In the genomic region with DNA sequence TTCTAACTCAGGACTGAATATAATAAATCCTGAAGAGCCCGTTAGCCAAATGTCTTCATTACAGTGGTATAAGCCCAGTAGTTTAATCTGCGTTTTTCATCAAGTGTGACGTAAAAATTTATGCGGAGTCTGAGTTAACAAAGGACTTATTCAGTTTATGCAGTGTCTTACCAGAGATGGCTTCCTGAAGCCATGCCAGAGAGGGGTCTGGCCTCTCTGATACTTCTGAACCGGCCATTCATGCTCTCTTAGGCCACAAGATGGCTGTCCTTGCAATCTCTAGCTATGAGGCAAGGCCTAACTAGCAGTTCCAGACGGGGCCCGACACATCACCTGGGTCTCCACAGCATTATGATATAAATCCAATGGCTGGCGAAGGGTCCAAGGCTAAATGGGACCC, we compare ENCODE assay signal across 20 cellular contexts.
DNase-seq lines count a peak whose midpoint lies in the region; ATAC-seq, FAIRE-seq and TF ChIP-seq lines count a peak whose summit lies in the region.
"Had no signal": no experiment of that assay in that cellular context is flagged by ENCODE, and none has a peak within 500 bp of the region (broad histone marks: within the 10 kb centered on the region; RNA-seq: fewer than 3 reads in every experiment).

No MANE protein-coding gene starts in this region.

- H3K4me2 ChIP-seq in A549 (no peak overlapping the region), HCT116 (ENCODE audit: low read length) (no peak overlapping the region), HepG2 (ENCODE audit: low read depth, low read length) (no peak overlapping the region)
- H3K4me2 ChIP-seq: SK-N-SH had no signal

- POLR2A ChIA-PET in A549 (lab: Yijun Ruan, JAX), result no interaction called here
- POLR2A ChIA-PET in HCT116 (lab: Charles Lee), result no interaction called here
- POLR2A ChIA-PET in HepG2 (lab: Yijun Ruan, JAX), result no interaction called here

- TF ChIP-seq CTCF in A549 (IDR thresholded peaks at IDR 0.05), result no peak
- no peak for TF ChIP-seq CTCF in HCT116 (IDR thresholded peaks at IDR 0.05 in 2 of 3, conservative IDR thresholded peaks at IDR 0.05 in 1 of 3; ENCODE audit: borderline replicate concordance in 1 of 3, insufficient read depth in 1 of 3, low read depth in 2 of 3, low read length in 2 of 3)
- TF ChIP-seq CTCF in HepG2 (CRISPR knock-in tag; IDR thresholded peaks at IDR 0.05), result peak; percentile 58

- H3K4me1 ChIP-seq in A549 (peaks cover 6% of the 10 kb centered on the region; the same call in 2 of the 3 replicates), HCT116 (ENCODE audit: control insufficient read depth in 1 of 2, insufficient read depth in 2 of 2, low read length in 2 of 2) (peaks cover 0 to 28% of the 10 kb centered on the region in 2 experiments; a peak in 2 of 4 replicates), SJSA1 (replicated peaks) (peaks cover 55% of the 10 kb centered on the region), HepG2 (ENCODE audit: insufficient read depth, low read length) (no peaks in the 10 kb centered on the region; the same call in 1 of the 2 replicates)

- no peaks in the 10 kb centered on the region for H3K9me2 ChIP-seq in HCT116 (ENCODE audit: insufficient read depth)
- H3K9me2 ChIP-seq: SK-N-SH had no signal

- TF ChIP-seq RAD21 in A549 (conservative IDR thresholded peaks at IDR 0.05 in 1 of 2, IDR thresholded peaks at IDR 0.05 in 1 of 2) (no peak), HCT116 (IDR thresholded peaks at IDR 0.05; ENCODE audit: low read depth) (peak; percentile 18; the same call in 1 of the 2 replicates), HepG2 (CRISPR knock-in tag; IDR thresholded peaks at IDR 0.05) (no peak)

- H4K20me1 ChIP-seq in HCT116 (ENCODE audit: insufficient read depth), result no peaks in the 10 kb centered on the region
- H4K20me1 ChIP-seq in HepG2 (ENCODE audit: insufficient read depth, low read length), result no peaks in the 10 kb centered on the region

- BruUV-seq in HCT116 (replicated peaks; lab: Mats Ljungman, UMichigan), result no TSS peak
- no TSS peak for BruUV-seq in HepG2 (replicated peaks; lab: Mats Ljungman, UMichigan)

- peak in 1 of 2 experiments; percentile 12 for DNase-seq in A549 (ENCODE audit: low read depth in 1 of 2, low spot score in 1 of 2)
- no peak for DNase-seq in HCT116 (ENCODE audit: low read depth, low spot score)
- DNase-seq in SJSA1 (ENCODE audit: low read depth in 1 of 2, low spot score in 2 of 2), result no peak
- DNase-seq in HepG2 (ENCODE audit: low spot score), result peak; percentile 23
- DNase-seq in SHP77 treated with DMSO at 0.1 percent for 48 hours (lab: John Stamatoyannopoulos, UW), result no peak
- DNase-seq in Right ventricle myocardium superior, result no peak
- no peak for DNase-seq in activated T-cell treated with anti-CD3 and anti-CD28 coated beads, Interleukin-2, amount 50 U/mL, for 1 hour
- DNase-seq: ACHN; activated CD4-positive, CD25-positive, alpha-beta regulatory T cell treated with anti-CD3 and anti-CD28 coated beads, Interleukin-2, amount 50 U/mL, for 72 hours; activated naive CD8-positive, alpha-beta T cell treated with anti-CD3 and anti-CD28 coated beads, Interleukin-2, amount 50 U/mL, for 24 hours; DMS79 treated with DMSO at 0.1 percent for 48 hours; NCI-H2107; NCI-H510A treated with DMSO at 0.1 percent for 48 hours; nephron progenitor cell; SK-N-SH; stimulated activated CD4-positive, alpha-beta T cell treated with anti-CD3 and anti-CD28 coated beads, Interleukin-4, amount 100 ng/mL, for 4 hours; T-helper 9 cell had no signal

- no peak overlapping the region for H3K27ac ChIP-seq in A549
- no peak overlapping the region for H3K27ac ChIP-seq in HCT116 (ENCODE audit: low read depth, low read length)
- peak overlapping the region; percentile 96; the same call in 1 of the 2 replicates for H3K27ac ChIP-seq in SJSA1
- no peak overlapping the region for H3K27ac ChIP-seq in HepG2 (ENCODE audit: extremely low read length, insufficient read depth, low read length)
- H3K27ac ChIP-seq: coronary artery had no signal

- in situ Hi-C loops in HepG2 (cut with HindIII; ENCODE audit: extremely low pct_ligation_motif_present, low pct_unique_long_range_greater_than_20kb), result no loop called here

- TF ChIP-seq EP300 in A549 (IDR thresholded peaks at IDR 0.05) (no peak), HepG2 (IDR thresholded peaks at IDR 0.05; ENCODE audit: low read depth in 2 of 2, low read length in 2 of 2) (no peak), HepG2 (CRISPR knock-in tag; IDR thresholded peaks at IDR 0.05; ENCODE audit: borderline replicate concordance) (no peak)

- CTCF ChIA-PET in A549 (lab: Yijun Ruan, JAX) (interaction anchor here (0.7 kb wide), 1 partner anchor 53 kb away, joined by 3 read pairs; no protein-coding TSS in a partner anchor), HCT116 (lab: Charles Lee) (no interaction called here), HepG2 (lab: Yijun Ruan, JAX; ENCODE audit: low intra/inter-chr PET ratio, low total read pairs) (no interaction called here)

- no peaks in the 10 kb centered on the region for H3K27me3 ChIP-seq in HCT116 (ENCODE audit: insufficient read depth, low read length)
- no peaks in the 10 kb centered on the region for H3K27me3 ChIP-seq in SJSA1 (replicated peaks)
- H3K27me3 ChIP-seq in HepG2 (ENCODE audit: control insufficient read depth in 1 of 2, insufficient read depth in 2 of 2, low read length in 2 of 2), result no peaks in the 10 kb centered on the region

- TF ChIP-seq POLR2A in A549 (IDR thresholded peaks at IDR 0.05; ENCODE audit: low read length) (no peak), HCT116 (IDR thresholded peaks at IDR 0.05; ENCODE audit: borderline replicate concordance, extremely low read depth, insufficient read depth, insufficient read length) (no peak), HepG2 (IDR thresholded peaks at IDR 0.05; ENCODE audit: insufficient read depth in 1 of 2, low read depth in 2 of 2, low read length in 2 of 2) (no peak)

- H3K9ac ChIP-seq in HCT116 (ENCODE audit: low read length), result no peak overlapping the region
- H3K9ac ChIP-seq in HepG2 (ENCODE audit: insufficient read depth, low read depth, low read length), result no peak overlapping the region
- H3K9ac ChIP-seq: SK-N-SH had no signal

- H3K79me2 ChIP-seq in HCT116 (ENCODE audit: insufficient read depth, low read length) (no peaks in the 10 kb centered on the region), HepG2 (ENCODE audit: insufficient read depth, low read length) (no peaks in the 10 kb centered on the region)

- RAD21 ChIA-PET in HCT116 (lab: Charles Lee; ENCODE audit: low non-redundant PET in 1 of 2, low total read pairs in 2 of 2, uncharacterized antibody in 2 of 2, unreplicated experiment in 2 of 2), result no interaction called here

- H3K9me3 ChIP-seq in A549 (no peaks in the 10 kb centered on the region), HCT116 (ENCODE audit: control insufficient read depth in 1 of 2, insufficient read depth in 1 of 2, low read depth in 1 of 2, low read length in 2 of 2) (no peaks in the 10 kb centered on the region), SJSA1 (replicated peaks) (no peaks in the 10 kb centered on the region), HepG2 (ENCODE audit: low read length) (no peaks in the 10 kb centered on the region)
- H3K9me3 ChIP-seq: SK-N-SH had no signal

- no peak overlapping the region for H3K4me3 ChIP-seq in A549
- no peak overlapping the region for H3K4me3 ChIP-seq in HCT116 (replicated peaks in 1 of 2; ENCODE audit: low read depth in 1 of 2, low read length in 2 of 2)
- H3K4me3 ChIP-seq in SJSA1, result no peak overlapping the region
- H3K4me3 ChIP-seq in HepG2 (replicated peaks in 1 of 3; ENCODE audit: insufficient read depth in 1 of 3, low read depth in 2 of 3, low read length in 3 of 3), result no peak overlapping the region
- H3K4me3 ChIP-seq: coronary artery had no signal

- H3K36me3 ChIP-seq in HCT116 (ENCODE audit: control insufficient read depth in 1 of 2, insufficient read depth in 2 of 2, low read length in 2 of 2) (no peaks in the 10 kb centered on the region), SJSA1 (no peaks in the 10 kb centered on the region), HepG2 (replicated peaks in 1 of 2; ENCODE audit: control insufficient read depth in 1 of 2, insufficient read depth in 2 of 2, low read length in 2 of 2) (no peaks in the 10 kb centered on the region)

- WGBS in A549 (ENCODE audit: missing lambda C conversion rate), result 93% methylated on average over 8 of the region's 8 CpGs
- WGBS in HepG2 (ENCODE audit: low lambda C conversion rate), result 86% methylated on average over 5 of the region's 8 CpGs

- peak overlapping the region; percentile 90 for H2AFZ ChIP-seq in HCT116 (ENCODE audit: low read depth, low read length, poor library complexity, severe bottlenecking)
- H2AFZ ChIP-seq in HepG2 (ENCODE audit: low read length), result no peak overlapping the region

- intact Hi-C loops in HCT116 (cut with micrococcal nuclease), result no loop called here
- intact Hi-C loops in HepG2 (cut with micrococcal nuclease; ENCODE audit: unreplicated experiment), result no loop called here
- intact Hi-C loops in Right ventricle myocardium superior (cut with DNase I), result no loop called here

- ATAC-seq in A549 (peak; percentile 43 to 56; a peak in 3 of 6 replicates), HCT116 (peak; percentile 53; the same call in 1 of the 2 replicates), HepG2 (peak; percentile 86), GM21717 (IDR thresholded peaks at IDR 0.05; ENCODE audit: unreplicated experiment) (no peak), Right ventricle myocardium superior (ENCODE audit: poor library complexity) (no peak)
- ATAC-seq: activated naive CD8-positive, alpha-beta T cell treated with anti-CD3 and anti-CD28 coated beads, Interleukin-2, amount 50 U/mL, for 24 hours; activated T-helper 17 cell treated with anti-CD3 and anti-CD28 coated beads, Interleukin-2, amount 50 U/mL, for 72 hours had no signal

- FAIRE-seq in A549 (lab: Jason Lieb, UNC) (no peak), HepG2 (lab: Jason Lieb, UNC) (peak; percentile 26)

TF ChIP-seq in A549, 52 proteins besides CTCF, POLR2A, EP300 and RAD21 (continues in another document):
- TF ChIP-seq KDM5A (IDR thresholded peaks at IDR 0.05), result no peak
- no peak for TF ChIP-seq RFX5 (IDR thresholded peaks at IDR 0.05)
- TF ChIP-seq FOXS1 (CRISPR knock-in tag; IDR thresholded peaks at IDR 0.05), result no peak
- no peak for TF ChIP-seq HOXB13 (CRISPR knock-in tag; IDR thresholded peaks at IDR 0.05; ENCODE audit: low read depth)
- TF ChIP-seq POLR2AphosphoS2 (conservative IDR thresholded peaks at IDR 0.05; ENCODE audit: low read length), result no peak

TF ChIP-seq in HCT116, 20 proteins besides CTCF, POLR2A, EP300 and RAD21 (continues in another document):
- TF ChIP-seq ELF1 (IDR thresholded peaks at IDR 0.05; ENCODE audit: borderline replicate concordance, low read depth), result no peak
- no peak for TF ChIP-seq ZFX (IDR thresholded peaks at IDR 0.05)
- no peak for TF ChIP-seq FOSL1 (IDR thresholded peaks at IDR 0.05; ENCODE audit: low read depth)
- TF ChIP-seq TCF7L2 (IDR thresholded peaks at IDR 0.05; ENCODE audit: borderline replicate concordance, extremely low read depth, insufficient read depth, insufficient read length), result no peak

TF ChIP-seq in HepG2, 621 proteins besides CTCF, POLR2A, EP300 and RAD21 (continues in another document):
- TF ChIP-seq RELA (CRISPR knock-in tag; IDR thresholded peaks at IDR 0.05), result no peak
- no peak for TF ChIP-seq ATF7-NPFF (CRISPR knock-in tag; IDR thresholded peaks at IDR 0.05; ENCODE audit: low read depth)
- TF ChIP-seq MIER2 (CRISPR knock-in tag; IDR thresholded peaks at IDR 0.05), result no peak

Comparison
In these comparisons a context has a peak if more than half of its experiments do, and no peak if none do; other contexts are left out.
1. ATAC-seq: peak in A549 (2 of 2), HCT116 (single experiment) and HepG2 (single experiment); none in GM21717 (single experiment) and Right ventricle myocardium superior (single experiment).